Comparison of ENCODE assay signal across 15 cellular contexts in the genomic region with DNA sequence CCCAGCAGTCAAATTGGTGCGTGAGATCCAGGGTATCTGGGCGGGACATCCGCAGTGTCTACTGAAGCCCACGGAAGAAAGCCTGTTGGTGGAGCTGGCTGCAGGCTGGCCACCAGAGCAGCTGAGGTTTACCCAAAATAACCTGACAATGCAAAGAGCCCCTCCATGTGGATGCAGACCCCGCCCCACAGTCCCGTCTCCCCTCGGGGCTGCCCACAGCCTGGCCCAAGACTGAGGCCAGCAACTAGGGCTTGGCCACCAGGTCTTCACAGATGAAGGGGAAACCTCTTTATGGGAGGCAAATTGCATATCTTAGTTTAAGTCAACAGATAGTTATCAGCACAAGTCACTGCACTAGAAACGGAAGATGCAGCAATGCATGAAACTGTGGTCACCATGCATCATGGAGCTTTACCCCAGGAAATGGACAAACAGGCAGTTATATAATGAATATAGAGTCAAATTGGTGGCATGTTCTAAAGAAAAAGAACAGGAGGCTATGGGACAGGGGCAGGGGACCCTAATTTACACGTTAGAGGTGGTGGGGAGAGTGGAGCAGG.
"Had no signal": no experiment of that assay in that cellular context is flagged by ENCODE, and none has a peak within 500 bp of the region (broad histone marks: within the 10 kb centered on the region; RNA-seq: fewer than 3 reads in every experiment).

No MANE protein-coding gene starts in this region.

- H3K4me1 ChIP-seq: pancreas had no signal

- H3K27ac ChIP-seq: neural progenitor cell, pancreas had no signal

- H3K4me2 ChIP-seq: neural progenitor cell had no signal

- H3K27me3 ChIP-seq: dorsolateral prefrontal cortex, neural progenitor cell, pancreas, right atrium auricular region had no signal

- H3K9me3 ChIP-seq: pancreas, right atrium auricular region had no signal

- H2AFZ ChIP-seq: neural progenitor cell had no signal

- H3K36me3 ChIP-seq: neural progenitor cell, pancreas, right atrium auricular region had no signal

- DNase-seq: activated CD4-positive, alpha-beta T cell treated with anti-CD3 and anti-CD28 coated beads for 1 hour; activated CD4-positive, alpha-beta T cell treated with anti-CD3 and anti-CD28 coated beads, Interleukin-2, amount 50 U/mL, for 4 hours; activated naive CD4-positive, alpha-beta T cell; activated naive CD8-positive, alpha-beta T cell treated with anti-CD3 and anti-CD28 coated beads, Interleukin-2, amount 10 ng/mL, durations not matched to agents 7 days and 5 days; activated T-cell treated with anti-CD3 and anti-CD28 coated beads for 4 hours; anterior cingulate cortex; dorsolateral prefrontal cortex; glutamatergic neuron; midbrain; pancreas; stimulated activated CD4-positive, alpha-beta T cell treated with anti-CD3 and anti-CD28 coated beads, Interleukin-4, amount 100 ng/mL, for 4 hours; stimulated activated CD8-positive, alpha-beta memory T cell treated with anti-CD3 and anti-CD28 coated beads, Interleukin-4, amount 100 ng/mL, for 48 hours; stimulated activated naive CD8-positive, alpha-beta T cell treated with anti-CD3 and anti-CD28 coated beads, Interleukin-15, Interleukin-2, amounts not matched to agents 100 U/mL and 50 U/mL, for 24 hours had no signal

- H3K9ac ChIP-seq: neural progenitor cell had no signal

- H3K4me3 ChIP-seq: dorsolateral prefrontal cortex, neural progenitor cell, pancreas, right atrium auricular region had no signal
